ENCODE assay signal across 9 cellular contexts in the genomic region with DNA sequence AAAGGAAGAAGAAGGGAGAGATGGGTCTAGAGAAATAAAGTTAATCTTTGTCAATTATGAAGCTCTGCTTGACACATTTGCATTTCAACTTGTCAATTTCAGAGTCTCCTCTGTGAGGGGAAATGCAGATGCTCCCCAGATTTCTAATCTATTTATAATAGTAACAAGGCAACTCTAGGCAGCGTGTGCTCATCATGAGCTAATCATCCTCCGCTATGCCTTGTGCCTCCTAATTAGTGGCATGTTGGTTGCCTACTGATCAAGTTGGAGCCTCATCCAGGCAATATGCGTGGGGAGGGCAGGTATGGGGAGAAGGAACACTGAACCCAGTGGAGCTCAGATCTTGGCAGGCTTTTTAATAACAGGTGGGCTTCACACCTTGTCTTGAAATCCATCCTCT.
"Had no signal": no experiment of that assay in that cellular context is flagged by ENCODE, and none has a peak within 500 bp of the region (broad histone marks: within the 10 kb centered on the region; RNA-seq: fewer than 3 reads in every experiment).

No MANE protein-coding gene starts in this region.

- H3K36me3 ChIP-seq: HAP-1 had no signal

- H3K4me3 ChIP-seq: GM23248, GM23338, HAP-1 had no signal

- H3K4me1 ChIP-seq: HAP-1 had no signal

- H3K9me3 ChIP-seq: HAP-1 had no signal

- DNase-seq: GM23248, GOT3, H7, H9, HCEC 1CT, HFFc6 had no signal

- H2AFZ ChIP-seq: GM23248, GM23338 had no signal

- H3K4me2 ChIP-seq: GM23338 had no signal

- ATAC-seq: GM23338, HCT116 had no signal

- H3K9ac ChIP-seq: GM23248 had no signal

- H3K27ac ChIP-seq: GM23248 had no signal
